Comparison of ENCODE assay signal across 9 cellular contexts in genomic region chr16:81885976-81886586, GRCh38.
A peak's percentile ranks its signal among the peaks of the same experiment; 100 is the strongest.
DNase-seq lines count a peak whose midpoint lies in the region; ATAC-seq and TF ChIP-seq lines count a peak whose summit lies in the region.
"Had no signal": no experiment of that assay in that cellular context is flagged by ENCODE, and none has a peak within 500 bp of the region (broad histone marks: within the 10 kb centered on the region; RNA-seq: fewer than 3 reads in every experiment).

No MANE protein-coding gene starts in this region.

- TF ChIP-seq EP300 in tibial nerve (IDR thresholded peaks at IDR 0.05) = no peak

- CTCF ChIA-PET in A673 (lab: Charles Lee) = no interaction called here

- H3K4me3 ChIP-seq in A673 (ENCODE audit: low read depth, low read length, poor library complexity, severe bottlenecking) = no peak overlapping the region
- H3K4me3 ChIP-seq in Jurkat, Clone E6-1 (ENCODE audit: low read length) = no peak overlapping the region
- no peak overlapping the region for H3K4me3 ChIP-seq in WI38 (ENCODE audit: low read depth, low read length)
- H3K4me3 ChIP-seq in tibial nerve = no peak overlapping the region
- H3K4me3 ChIP-seq: thoracic aorta had no signal

- no peak for TF ChIP-seq POLR2A in tibial nerve (IDR thresholded peaks at IDR 0.05)

- POLR2A ChIA-PET in A673 (lab: Charles Lee; ENCODE audit: low non-redundant PET) = no interaction called here

- H3K27ac ChIP-seq in A673 (ENCODE audit: low read depth, low read length, poor library complexity, severe bottlenecking) (no peak overlapping the region), tibial nerve (no peak overlapping the region)
- H3K27ac ChIP-seq: thoracic aorta had no signal

- intact Hi-C loops in A673 (cut with micrococcal nuclease; ENCODE audit: unreplicated experiment) = no loop called here

- H3K4me1 ChIP-seq in A673 (ENCODE audit: insufficient read depth, low read length, poor library complexity, severe bottlenecking) (no peaks in the 10 kb centered on the region), tibial nerve (no peaks in the 10 kb centered on the region)

- ATAC-seq in HG02759 (IDR thresholded peaks at IDR 0.05; ENCODE audit: unreplicated experiment) = no peak

- no peaks in the 10 kb centered on the region for H3K9me3 ChIP-seq in A673 (ENCODE audit: low read depth, low read length, poor library complexity, severe bottlenecking)
- H3K9me3 ChIP-seq in tibial nerve = no peaks in the 10 kb centered on the region
- H3K9me3 ChIP-seq: thoracic aorta had no signal

- WGBS in tibial nerve, 2 donors = 36 to 38% methylated on average over 9 of the region's 9 CpGs

- DNase-seq in A673 (ENCODE audit: low spot score) (peak; percentile 50), Daoy (ENCODE audit: low read depth) (peak; percentile 22), hepatic stellate cell (ENCODE audit: low spot score) (peak; percentile 62), tibial nerve (ENCODE audit: low spot score in 2 of 2) (no peak), kidney glomerular epithelial cell (lab: John Stamatoyannopoulos, UW) (no peak)
- DNase-seq in Jurkat, Clone E6-1 (ENCODE audit: low read depth, low spot score) = peak; percentile 19

- no peaks in the 10 kb centered on the region for H3K27me3 ChIP-seq in A673 (replicated peaks; ENCODE audit: insufficient read depth, low read depth, low read length, poor library complexity)
- H3K27me3 ChIP-seq in tibial nerve = no peaks in the 10 kb centered on the region

- no TSS peak for BruUV-seq in A673 (replicated peaks; lab: Mats Ljungman, UMichigan)

- peak; percentile 74 for TF ChIP-seq CTCF in A673 (conservative IDR thresholded peaks at IDR 0.05; ENCODE audit: low read depth, low read length)
- TF ChIP-seq CTCF in WI38 (IDR thresholded peaks at IDR 0.05; ENCODE audit: low read depth, low read length) = peak; percentile 75
- peak in 4 of 5 experiments; percentile 22 to 53 (median 34) for TF ChIP-seq CTCF in tibial nerve (IDR thresholded peaks at IDR 0.05)

- no peaks in the 10 kb centered on the region for H3K36me3 ChIP-seq in A673 (ENCODE audit: insufficient read depth, low read length, poor library complexity, severe bottlenecking)
- H3K36me3 ChIP-seq in tibial nerve = no peaks in the 10 kb centered on the region
- H3K36me3 ChIP-seq: thoracic aorta had no signal

Comparison
In these comparisons a context has a peak if more than half of its experiments do, and no peak if none do; other contexts are left out.
1. DNase-seq: peak in A673 (single experiment), Daoy (single experiment), Jurkat, Clone E6-1 (single experiment) and hepatic stellate cell (single experiment); none in tibial nerve (0 of 2) and kidney glomerular epithelial cell (single experiment).
2. Peak in every context shown above with its lines, with median percentiles within 50 percentile points of each other: CTCF ChIP-seq.